9 cellular contexts compared by ENCODE assay signal in genomic region chr7:108146070-108146842, GRCh38. TPM values are rescaled to one million over a fixed set of nuclear protein-coding genes. Genes with fewer than 3 reads are reported as not detected.
DNase-seq lines count a peak whose midpoint lies in the region; ATAC-seq and TF ChIP-seq lines count a peak whose summit lies in the region.
"Had no signal": no experiment of that assay in that cellular context is flagged by ENCODE, and none has a peak within 500 bp of the region (broad histone marks: within the 10 kb centered on the region; RNA-seq: fewer than 3 reads in every experiment).

No MANE protein-coding gene starts in this region.

- no peak overlapping the region for H3K9ac ChIP-seq in neural progenitor cell

- H4K20me1 ChIP-seq in neural progenitor cell (ENCODE audit: low read depth): no peaks in the 10 kb centered on the region

- no peaks in the 10 kb centered on the region for H3K4me1 ChIP-seq in neural progenitor cell

- peak overlapping the region; percentile 98 for H2AFZ ChIP-seq in neural progenitor cell (replicated peaks)

- no peaks in the 10 kb centered on the region for H3K36me3 ChIP-seq in neural progenitor cell

- no peaks in the 10 kb centered on the region for H3K27me3 ChIP-seq in neural progenitor cell

- DNase-seq in G401 (ENCODE audit: low spot score): peak; percentile 89
- DNase-seq in NCI-H774 (lab: John Stamatoyannopoulos, UW): peak; percentile 42
- peak; percentile 12 for DNase-seq in activated T-cell treated with anti-CD3 and anti-CD28 coated beads, Interleukin-2, amount 50 U/mL, for 4 hours
- peak; percentile 71 to 92 for DNase-seq in foreskin fibroblast
- peak; percentile 85 for DNase-seq in neural progenitor cell (ENCODE audit: low spot score)
- peak; percentile 87 for DNase-seq in ureter (ENCODE audit: low spot score)

- H3K27ac ChIP-seq in neural progenitor cell: no peak overlapping the region
- H3K27ac ChIP-seq: epithelial cell of prostate had no signal

- no peak overlapping the region for H3K27ac Mint-ChIP-seq in neural progenitor cell

- no peak overlapping the region for H3K4me3 Mint-ChIP-seq in activated T-cell treated with anti-CD3 and anti-CD28 coated beads, Interleukin-2, amount 50 U/mL, for 4 hours
- no peak overlapping the region for H3K4me3 Mint-ChIP-seq in neural progenitor cell

- in situ Hi-C loops in G401 (cut with HindIII; ENCODE audit: low sequenced_read_pairs): no loop called here

- H3K9me3 ChIP-seq in neural progenitor cell (ENCODE audit: low read depth): no peaks in the 10 kb centered on the region

- H3K4me1 Mint-ChIP-seq in activated T-cell treated with anti-CD3 and anti-CD28 coated beads, Interleukin-2, amount 50 U/mL, for 4 hours (ENCODE audit: low read depth): no peaks in the 10 kb centered on the region
- H3K4me1 Mint-ChIP-seq in neural progenitor cell: no peaks in the 10 kb centered on the region

- H3K27me3 Mint-ChIP-seq in activated T-cell treated with anti-CD3 and anti-CD28 coated beads, Interleukin-2, amount 50 U/mL, for 4 hours (ENCODE audit: low read depth): peaks cover 3% of the 10 kb centered on the region
- no peaks in the 10 kb centered on the region for H3K27me3 Mint-ChIP-seq in neural progenitor cell (ENCODE audit: insufficient read depth, low read depth)

- H3F3A ChIP-seq in neural progenitor cell (ENCODE audit: low read depth): no peaks in the 10 kb centered on the region

- H3K36me3 Mint-ChIP-seq in activated T-cell treated with anti-CD3 and anti-CD28 coated beads, Interleukin-2, amount 50 U/mL, for 4 hours (ENCODE audit: insufficient read depth): no peaks in the 10 kb centered on the region
- H3K36me3 Mint-ChIP-seq in neural progenitor cell: no peaks in the 10 kb centered on the region

- H3K4me3 ChIP-seq in foreskin fibroblast (ENCODE audit: low read depth in 1 of 2, low read length in 2 of 2) (peak overlapping the region; percentile 6 to 10), neural progenitor cell (peak overlapping the region; percentile 55)

- H3K9me3 Mint-ChIP-seq in activated T-cell treated with anti-CD3 and anti-CD28 coated beads, Interleukin-2, amount 50 U/mL, for 4 hours: no peaks in the 10 kb centered on the region
- no peaks in the 10 kb centered on the region for H3K9me3 Mint-ChIP-seq in neural progenitor cell

- peak; percentile 54 for ATAC-seq in HG03520 (IDR thresholded peaks at IDR 0.05; ENCODE audit: unreplicated experiment)
- peak; percentile 46 to 56 for ATAC-seq in activated T-cell treated with anti-CD3 and anti-CD28 coated beads, Interleukin-2, amount 50 U/mL, for 4 hours
- ATAC-seq in HG03108 (IDR thresholded peaks at IDR 0.05; ENCODE audit: unreplicated experiment): no peak

- peak overlapping the region; percentile 87 for H3K4me2 ChIP-seq in neural progenitor cell

- peak; percentile 87 for TF ChIP-seq CTCF in foreskin fibroblast (IDR thresholded peaks at IDR 0.05; ENCODE audit: low read depth, low read length)
- peak; percentile 98 for TF ChIP-seq CTCF in neural progenitor cell (IDR thresholded peaks at IDR 0.05)

- H3K79me2 ChIP-seq in neural progenitor cell (ENCODE audit: low read depth): no peaks in the 10 kb centered on the region

RNA-seq across cellular contexts. Expression of gene LAMB4, which starts 16.1 kb away (rescaled TPM):
- total RNA-seq in G401 (2014; rRNA removed; shearing (Covaris generic)): not detected in 2 replicates
- total RNA-seq in activated T-cell treated with anti-CD3 and anti-CD28 coated beads, Interleukin-2, amount 50 U/mL, for 4 hours: not detected
- total RNA-seq in neural progenitor cell (ENCODE audit: low replicate concordance): not detected in 2 replicates
- total RNA-seq in ureter: not detected

Comparison
In these comparisons a context has a peak if more than half of its experiments do, and no peak if none do; other contexts are left out.
1. DNase-seq: peak in every context shown above with its lines; median percentile 89 in G401; 87 in ureter; 85 in neural progenitor cell; 82 in foreskin fibroblast; 42 in NCI-H774; 12 in activated T-cell treated with anti-CD3 and anti-CD28 coated beads, Interleukin-2, amount 50 U/mL, for 4 hours.